12 cellular contexts compared by ENCODE assay signal in the genomic region with DNA sequence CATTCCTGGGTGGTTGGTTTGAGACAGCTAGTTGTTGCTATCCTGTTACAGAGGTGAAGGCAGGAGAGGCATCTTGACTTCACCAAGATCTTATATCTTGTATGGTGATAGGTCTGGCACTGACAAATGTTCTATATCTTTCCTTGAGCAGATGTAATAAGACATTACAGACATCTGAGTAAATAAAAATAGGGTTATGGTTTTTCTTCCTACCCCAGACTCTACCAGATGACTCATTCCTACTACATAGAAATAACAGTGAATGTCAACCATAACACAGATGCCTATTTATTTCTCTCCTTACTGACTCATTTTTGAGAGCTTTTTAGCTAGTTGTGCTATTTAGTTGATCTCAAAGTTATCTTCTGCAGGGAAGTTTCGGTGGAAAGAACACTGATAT. TPM values are rescaled to one million over a fixed set of nuclear protein-coding genes. Genes with fewer than 3 reads are reported as not detected.
A peak's percentile ranks its signal among the peaks of the same experiment; 100 is the strongest.
DNase-seq lines count a peak whose midpoint lies in the region; ATAC-seq lines count a peak whose summit lies in the region.
"Had no signal": no experiment of that assay in that cellular context is flagged by ENCODE, and none has a peak within 500 bp of the region (broad histone marks: within the 10 kb centered on the region; RNA-seq: fewer than 3 reads in every experiment).

No MANE protein-coding gene starts in this region.

- H3K4me3 Mint-ChIP-seq in activated CD8-positive, alpha-beta memory T cell treated with anti-CD3 and anti-CD28 coated beads, Interleukin-2, amount 10 ng/mL, durations not matched to agents 7 days and 5 days, result peak overlapping the region; percentile 32
- H3K4me3 Mint-ChIP-seq in activated CD4-positive, alpha-beta memory T cell treated with anti-CD3 and anti-CD28 coated beads, Interleukin-2, amount 10 ng/mL, durations not matched to agents 7 days and 5 days, result no peak overlapping the region
- peak overlapping the region; percentile 59 for H3K4me3 Mint-ChIP-seq in stimulated activated effector memory CD8-positive, alpha-beta T cell treated with anti-CD3 and anti-CD28 coated beads, Interleukin-12 subunit alpha, Interleukin-12 subunit beta, amount 100 ng/mL, for 72 hours
- H3K4me3 Mint-ChIP-seq: IgD-negative memory B cell, nephron had no signal

- no peaks in the 10 kb centered on the region for H3K9me3 ChIP-seq in effector memory CD4-positive, alpha-beta T cell (ENCODE audit: control insufficient read depth, low read length)

- POLR2A ChIA-PET in activated CD4-positive, alpha-beta memory T cell treated with anti-CD3 and anti-CD28 coated beads, Interleukin-2, amount 10 ng/mL, durations not matched to agents 7 days and 5 days (lab: Charles Lee), result interaction anchor here (1.0 kb wide), 1 partner anchor 13 kb away, joined by 5 read pairs; no protein-coding TSS in a partner anchor

- ATAC-seq in activated CD8-positive, alpha-beta memory T cell treated with anti-CD3 and anti-CD28 coated beads, Interleukin-2, amount 10 ng/mL, durations not matched to agents 7 days and 5 days, result peak; percentile 86
- peak; percentile 78 for ATAC-seq in HG02884 (IDR thresholded peaks at IDR 0.05; ENCODE audit: unreplicated experiment)
- peak; percentile 94 for ATAC-seq in stimulated activated effector memory CD8-positive, alpha-beta T cell treated with anti-CD3 and anti-CD28 coated beads, Interleukin-12 subunit alpha, Interleukin-12 subunit beta, amount 100 ng/mL, for 72 hours
- ATAC-seq: Panc1 had no signal

- no peaks in the 10 kb centered on the region for H3K27me3 Mint-ChIP-seq in activated CD8-positive, alpha-beta memory T cell treated with anti-CD3 and anti-CD28 coated beads, Interleukin-2, amount 10 ng/mL, durations not matched to agents 7 days and 5 days
- H3K27me3 Mint-ChIP-seq in activated CD4-positive, alpha-beta memory T cell treated with anti-CD3 and anti-CD28 coated beads, Interleukin-2, amount 10 ng/mL, durations not matched to agents 7 days and 5 days, result no peaks in the 10 kb centered on the region
- H3K27me3 Mint-ChIP-seq: IgD-negative memory B cell had no signal

- H3K9me3 Mint-ChIP-seq in activated CD8-positive, alpha-beta memory T cell treated with anti-CD3 and anti-CD28 coated beads, Interleukin-2, amount 10 ng/mL, durations not matched to agents 7 days and 5 days (ENCODE audit: low read depth), result no peaks in the 10 kb centered on the region
- peaks cover 2% of the 10 kb centered on the region for H3K9me3 Mint-ChIP-seq in activated CD4-positive, alpha-beta memory T cell treated with anti-CD3 and anti-CD28 coated beads, Interleukin-2, amount 10 ng/mL, durations not matched to agents 7 days and 5 days
- no peaks in the 10 kb centered on the region for H3K9me3 Mint-ChIP-seq in stimulated activated effector memory CD8-positive, alpha-beta T cell treated with anti-CD3 and anti-CD28 coated beads, Interleukin-12 subunit alpha, Interleukin-12 subunit beta, amount 100 ng/mL, for 72 hours

- H3K27ac ChIP-seq in effector memory CD4-positive, alpha-beta T cell (ENCODE audit: insufficient read depth, low read length, poor library complexity, severe bottlenecking), result no peak overlapping the region
- H3K27ac ChIP-seq: esophagus squamous epithelium had no signal

- H3K4me1 ChIP-seq in effector memory CD4-positive, alpha-beta T cell (ENCODE audit: control insufficient read depth, insufficient read depth, low read length, poor library complexity, severe bottlenecking), result no peaks in the 10 kb centered on the region
- H3K4me1 ChIP-seq: esophagus squamous epithelium had no signal

- H3K4me1 Mint-ChIP-seq in activated CD8-positive, alpha-beta memory T cell treated with anti-CD3 and anti-CD28 coated beads, Interleukin-2, amount 10 ng/mL, durations not matched to agents 7 days and 5 days, result peaks cover 18% of the 10 kb centered on the region
- H3K4me1 Mint-ChIP-seq in activated CD4-positive, alpha-beta memory T cell treated with anti-CD3 and anti-CD28 coated beads, Interleukin-2, amount 10 ng/mL, durations not matched to agents 7 days and 5 days, result peaks cover 15% of the 10 kb centered on the region
- peaks cover 13% of the 10 kb centered on the region for H3K4me1 Mint-ChIP-seq in stimulated activated effector memory CD8-positive, alpha-beta T cell treated with anti-CD3 and anti-CD28 coated beads, Interleukin-12 subunit alpha, Interleukin-12 subunit beta, amount 100 ng/mL, for 72 hours
- H3K4me1 Mint-ChIP-seq: nephron had no signal

- H3K36me3 Mint-ChIP-seq in activated CD8-positive, alpha-beta memory T cell treated with anti-CD3 and anti-CD28 coated beads, Interleukin-2, amount 10 ng/mL, durations not matched to agents 7 days and 5 days, result peaks cover 16% of the 10 kb centered on the region
- H3K36me3 Mint-ChIP-seq in activated CD4-positive, alpha-beta memory T cell treated with anti-CD3 and anti-CD28 coated beads, Interleukin-2, amount 10 ng/mL, durations not matched to agents 7 days and 5 days (ENCODE audit: low read depth), result peaks cover 7% of the 10 kb centered on the region
- H3K36me3 Mint-ChIP-seq in stimulated activated effector memory CD8-positive, alpha-beta T cell treated with anti-CD3 and anti-CD28 coated beads, Interleukin-12 subunit alpha, Interleukin-12 subunit beta, amount 100 ng/mL, for 72 hours, result peaks cover 14% of the 10 kb centered on the region

- H3K27ac Mint-ChIP-seq in activated CD8-positive, alpha-beta memory T cell treated with anti-CD3 and anti-CD28 coated beads, Interleukin-2, amount 10 ng/mL, durations not matched to agents 7 days and 5 days, result peak overlapping the region; percentile 77
- H3K27ac Mint-ChIP-seq in activated CD4-positive, alpha-beta memory T cell treated with anti-CD3 and anti-CD28 coated beads, Interleukin-2, amount 10 ng/mL, durations not matched to agents 7 days and 5 days, result peak overlapping the region; percentile 67
- H3K27ac Mint-ChIP-seq in stimulated activated effector memory CD8-positive, alpha-beta T cell treated with anti-CD3 and anti-CD28 coated beads, Interleukin-12 subunit alpha, Interleukin-12 subunit beta, amount 100 ng/mL, for 72 hours, result peak overlapping the region; percentile 92
- H3K27ac Mint-ChIP-seq: IgD-negative memory B cell, nephron had no signal

- no peak for DNase-seq in activated CD8-positive, alpha-beta memory T cell treated with anti-CD3 and anti-CD28 coated beads, Interleukin-2, amount 10 ng/mL, durations not matched to agents 7 days and 5 days
- no peak for DNase-seq in activated CD8-positive, alpha-beta memory T cell treated with anti-CD3 and anti-CD28 coated beads for 24 hours
- no peak for DNase-seq in activated CD4-positive, alpha-beta memory T cell treated with anti-CD3 and anti-CD28 coated beads, Interleukin-2, amount 10 ng/mL, durations not matched to agents 7 days and 5 days
- DNase-seq in stimulated activated effector memory CD8-positive, alpha-beta T cell treated with anti-CD3 and anti-CD28 coated beads, Interleukin-12 subunit alpha, Interleukin-12 subunit beta, amount 100 ng/mL, for 72 hours (ENCODE audit: low spot score in 2 of 2), result no peak
- DNase-seq in HT-29 (ENCODE audit: low spot score), result no peak
- DNase-seq in effector memory CD4-positive, alpha-beta T cell, result no peak
- no peak for DNase-seq in superior temporal gyrus (ENCODE audit: extremely low spot score)
- DNase-seq: esophagus squamous epithelium had no signal

- CTCF ChIA-PET in activated CD8-positive, alpha-beta memory T cell treated with anti-CD3 and anti-CD28 coated beads, Interleukin-2, amount 10 ng/mL, durations not matched to agents 7 days and 5 days (lab: Charles Lee), result interaction anchor here (1.2 kb wide), 1 partner anchor 11 kb away, joined by 4 read pairs; no protein-coding TSS in a partner anchor
- CTCF ChIA-PET in activated CD4-positive, alpha-beta memory T cell treated with anti-CD3 and anti-CD28 coated beads, Interleukin-2, amount 10 ng/mL, durations not matched to agents 7 days and 5 days (lab: Charles Lee), result no interaction called here

- no peaks in the 10 kb centered on the region for H3K36me3 ChIP-seq in effector memory CD4-positive, alpha-beta T cell (ENCODE audit: control insufficient read depth, insufficient read depth, low read length)

- no peaks in the 10 kb centered on the region for H3K27me3 ChIP-seq in effector memory CD4-positive, alpha-beta T cell (replicated peaks; ENCODE audit: control insufficient read depth, insufficient read depth, low read length, poor library complexity, severe bottlenecking)
- H3K27me3 ChIP-seq: esophagus squamous epithelium had no signal

- no peak overlapping the region for H3K4me3 ChIP-seq in effector memory CD4-positive, alpha-beta T cell (ENCODE audit: insufficient read depth, low read depth, low read length, poor library complexity, severe bottlenecking)
- H3K4me3 ChIP-seq: esophagus squamous epithelium had no signal

RNA-seq across cellular contexts. Expression of a gene that starts 21.9 kb away (rescaled TPM):
- 10 to 100 TPM; 30.7 to 31.2 TPM for total RNA-seq in activated CD8-positive, alpha-beta memory T cell treated with anti-CD3 and anti-CD28 coated beads, Interleukin-2, amount 10 ng/mL, durations not matched to agents 7 days and 5 days
- 10 to 100 TPM; 46.2 TPM for total RNA-seq in activated CD4-positive, alpha-beta memory T cell treated with anti-CD3 and anti-CD28 coated beads, Interleukin-2, amount 10 ng/mL, durations not matched to agents 7 days and 5 days
- total RNA-seq in HT-29 (2014; rRNA removed; shearing (Covaris generic)), result 47.7 and 51.5 TPM in 2 replicates

RNA-seq across cellular contexts. Expression of a gene that starts 22.2 kb away (rescaled TPM):
- 10 to 100 TPM; 40.2 to 60.4 TPM for total RNA-seq in activated CD8-positive, alpha-beta memory T cell treated with anti-CD3 and anti-CD28 coated beads, Interleukin-2, amount 10 ng/mL, durations not matched to agents 7 days and 5 days
- total RNA-seq in activated CD4-positive, alpha-beta memory T cell treated with anti-CD3 and anti-CD28 coated beads, Interleukin-2, amount 10 ng/mL, durations not matched to agents 7 days and 5 days, result 10 to 100 TPM; 35.6 to 38.3 TPM
- total RNA-seq in HT-29 (2014; rRNA removed; shearing (Covaris generic)), result 53.8 and 54.9 TPM in 2 replicates

RNA-seq across cellular contexts. Expression of a gene that starts 39.1 kb away (rescaled TPM):
- total RNA-seq in activated CD8-positive, alpha-beta memory T cell treated with anti-CD3 and anti-CD28 coated beads, Interleukin-2, amount 10 ng/mL, durations not matched to agents 7 days and 5 days, result 100 to 1,000 TPM; 178 to 225 TPM
- 100 to 1,000 TPM; 229 to 246 TPM for total RNA-seq in activated CD4-positive, alpha-beta memory T cell treated with anti-CD3 and anti-CD28 coated beads, Interleukin-2, amount 10 ng/mL, durations not matched to agents 7 days and 5 days
- total RNA-seq in HT-29 (2014; rRNA removed; shearing (Covaris generic)), result 658 and 887 TPM in 2 replicates

RNA-seq across cellular contexts. Expression of a gene that starts 43.9 kb away (rescaled TPM):
- total RNA-seq in activated CD8-positive, alpha-beta memory T cell treated with anti-CD3 and anti-CD28 coated beads, Interleukin-2, amount 10 ng/mL, durations not matched to agents 7 days and 5 days, result under 1 TPM; 0.14 to 0.41 TPM
- under 1 TPM in 1 of 2 experiments, not detected in 1; 0.10 TPM for total RNA-seq in activated CD4-positive, alpha-beta memory T cell treated with anti-CD3 and anti-CD28 coated beads, Interleukin-2, amount 10 ng/mL, durations not matched to agents 7 days and 5 days
- not detected in 2 replicates for total RNA-seq in HT-29 (2014; rRNA removed; shearing (Covaris generic))

RNA-seq across cellular contexts. Expression of a gene that starts 55.3 kb away (rescaled TPM):
- total RNA-seq in activated CD8-positive, alpha-beta memory T cell treated with anti-CD3 and anti-CD28 coated beads, Interleukin-2, amount 10 ng/mL, durations not matched to agents 7 days and 5 days, result 1 to 10 TPM; 1.8 to 2.4 TPM
- total RNA-seq in activated CD4-positive, alpha-beta memory T cell treated with anti-CD3 and anti-CD28 coated beads, Interleukin-2, amount 10 ng/mL, durations not matched to agents 7 days and 5 days, result 1 to 10 TPM; 2.5 to 2.8 TPM
- total RNA-seq in HT-29 (2014; rRNA removed; shearing (Covaris generic)), result 0.13 and 0.43 TPM in 2 replicates
